1 cellular context compared by ENCODE assay signal in the genomic region with DNA sequence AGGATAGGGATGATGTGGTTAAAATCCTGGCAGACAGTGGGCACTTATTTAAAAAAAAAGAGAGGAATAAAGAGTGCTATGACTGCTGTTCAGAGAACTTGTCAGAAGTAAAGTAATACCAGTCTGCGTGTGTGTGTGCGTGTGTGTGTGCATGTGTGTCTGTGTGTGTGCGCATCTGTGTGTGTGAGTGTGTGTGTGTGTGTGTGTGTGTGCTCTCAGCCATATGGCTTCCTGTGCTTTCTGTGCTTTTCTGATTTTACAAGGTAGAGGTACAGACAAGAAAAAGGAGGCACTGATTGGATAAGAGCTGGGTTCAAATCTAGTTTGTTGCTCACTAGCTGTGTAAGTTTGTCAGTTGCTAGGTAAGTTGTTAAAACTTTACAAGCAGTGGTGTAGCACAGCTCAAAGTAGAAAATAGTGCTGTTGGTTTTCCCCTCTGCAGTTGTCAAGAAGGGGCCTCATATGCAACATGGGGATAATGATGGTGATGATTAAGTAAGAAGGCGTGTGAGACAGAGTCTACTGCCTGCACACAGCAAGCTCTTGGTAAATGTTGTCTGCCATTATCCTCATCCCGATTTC.
TF ChIP-seq lines count a peak whose summit lies in the region.

No MANE protein-coding gene starts in this region.

TF ChIP-seq in HCT116, 20 proteins besides CTCF, POLR2A, EP300 and RAD21 (continued from another document):
- TF ChIP-seq ZNF274 (IDR thresholded peaks at IDR 0.05; ENCODE audit: low read depth, low read length) (no peak), CBX3 (IDR thresholded peaks at IDR 0.05; ENCODE audit: low read depth) (no peak)
